Comparison of ENCODE assay signal across 19 cellular contexts in the genomic region with DNA sequence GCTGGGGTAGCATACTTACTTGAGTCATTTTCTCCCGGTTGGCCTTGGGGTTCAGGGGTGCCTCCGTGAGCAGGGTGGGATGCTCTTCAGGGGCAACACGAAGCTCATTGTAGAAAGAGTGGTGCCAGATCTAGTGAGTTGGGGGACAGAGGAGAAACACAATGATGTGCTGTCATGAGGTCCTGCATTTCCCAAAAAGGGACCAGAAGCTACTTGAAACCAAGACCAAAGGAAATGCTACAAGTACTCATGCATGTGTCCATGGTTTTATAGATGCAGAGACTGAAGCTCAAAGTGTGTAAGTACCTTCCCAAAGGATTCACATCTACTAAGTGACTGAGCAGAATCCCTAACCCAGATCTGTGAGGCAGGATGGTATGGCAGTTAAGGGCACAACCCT. TPM values are rescaled to one million over a fixed set of nuclear protein-coding genes. Genes with fewer than 3 reads are reported as not detected.
DNase-seq lines count a peak whose midpoint lies in the region; ATAC-seq and TF ChIP-seq lines count a peak whose summit lies in the region.
"Had no signal": no experiment of that assay in that cellular context is flagged by ENCODE, and none has a peak within 500 bp of the region (broad histone marks: within the 10 kb centered on the region; RNA-seq: fewer than 3 reads in every experiment).

No MANE protein-coding gene starts in this region.

- no peak overlapping the region for H2AFZ ChIP-seq in osteoblast (ENCODE audit: low read length)

- peaks cover 96 to 99% of the 10 kb centered on the region in 2 donors for H3K36me3 ChIP-seq in ascending aorta
- peaks cover 34 to 98% of the 10 kb centered on the region in 2 donors for H3K36me3 ChIP-seq in gastroesophageal sphincter
- H3K36me3 ChIP-seq in stomach smooth muscle (ENCODE audit: control insufficient read depth in 2 of 2, insufficient read depth in 2 of 2, low read length in 2 of 2) = peaks cover 86 to 93% of the 10 kb centered on the region in 2 donors
- peaks cover 69% of the 10 kb centered on the region for H3K36me3 ChIP-seq in osteoblast (ENCODE audit: insufficient read depth, low read length)

- H3K27me3 ChIP-seq in ascending aorta (no peaks in the 10 kb centered on the region), gastroesophageal sphincter (no peaks in the 10 kb centered on the region), stomach smooth muscle (ENCODE audit: control insufficient read depth in 1 of 2, insufficient read depth in 2 of 2, low read length in 2 of 2) (no peaks in the 10 kb centered on the region), osteoblast (ENCODE audit: insufficient read depth, low read length) (no peaks in the 10 kb centered on the region)

- ATAC-seq in gastroesophageal sphincter = no peak
- no peak for ATAC-seq in HG03571 (IDR thresholded peaks at IDR 0.05; ENCODE audit: unreplicated experiment)
- ATAC-seq: CD8-positive, alpha-beta T cell; HCT116; Panc1 had no signal

- no peak for TF ChIP-seq POLR2A in gastroesophageal sphincter (IDR thresholded peaks at IDR 0.05)

- H3K4me1 ChIP-seq in ascending aorta = peaks cover 24 to 48% of the 10 kb centered on the region in 2 donors
- H3K4me1 ChIP-seq in gastroesophageal sphincter = peaks cover 4 to 97% (median 33%) of the 10 kb centered on the region in 3 donors
- peaks cover 69% of the 10 kb centered on the region for H3K4me1 ChIP-seq in stomach smooth muscle (ENCODE audit: control insufficient read depth, insufficient read depth, low read length)
- H3K4me1 ChIP-seq in osteoblast (ENCODE audit: insufficient read depth, low read length) = peaks cover 6% of the 10 kb centered on the region

- H3K79me2 ChIP-seq in osteoblast (ENCODE audit: insufficient read depth, low read length) = peaks cover 10% of the 10 kb centered on the region

- no peak for TF ChIP-seq CTCF in ascending aorta (IDR thresholded peaks at IDR 0.05)
- TF ChIP-seq CTCF in gastroesophageal sphincter (IDR thresholded peaks at IDR 0.05) = no peak
- no peak for TF ChIP-seq CTCF in osteoblast (IDR thresholded peaks at IDR 0.05; ENCODE audit: extremely low read depth, low read depth, low read length)

- WGBS in gastroesophageal sphincter (ENCODE audit: low coverage in 1 of 2), 2 donors = 39% methylated on average over 3 of the region's 3 CpGs; no CpG with 5 or more reads in 1 of the 2 donors

- no peak for TF ChIP-seq EP300 in gastroesophageal sphincter (IDR thresholded peaks at IDR 0.05)

- intact Hi-C loops in ascending aorta (cut with DNase I) = no loop called here

- H3K9me3 ChIP-seq in ascending aorta = no peaks in the 10 kb centered on the region
- no peaks in the 10 kb centered on the region for H3K9me3 ChIP-seq in gastroesophageal sphincter
- no peaks in the 10 kb centered on the region for H3K9me3 ChIP-seq in stomach smooth muscle (ENCODE audit: control insufficient read depth in 2 of 2, low read length in 2 of 2)
- no peaks in the 10 kb centered on the region for H3K9me3 ChIP-seq in osteoblast (ENCODE audit: low read depth, low read length)

- DNase-seq in ascending aorta (ENCODE audit: low spot score in 2 of 2) = no peak
- DNase-seq in activated T-cell treated with anti-CD3 and anti-CD28 coated beads, Interleukin-2, amount 50 U/mL, for 1 hour = no peak
- no peak for DNase-seq in osteoblast (ENCODE audit: insufficient read length, low spot score, missing footprints)
- no peak for DNase-seq in NCI-H146 treated with DMSO at 0.1 percent for 48 hours (lab: John Stamatoyannopoulos, UW; ENCODE audit: unreplicated experiment)
- DNase-seq: C1 segment of cervical spinal cord; CD8-positive, alpha-beta T cell; KBM-7; NCI-H1105 treated with DMSO at 0.1 percent for 48 hours; NCI-H1694 treated with DMSO at 0.1 percent for 48 hours; NCI-H2081 treated with DMSO at 0.1 percent for 48 hours; NCI-H2171 treated with DMSO at 0.1 percent for 48 hours; NCI-H524 treated with DMSO at 0.1 percent for 48 hours; NCI-H82; SIG-M5 had no signal

- H3K27ac ChIP-seq in ascending aorta = peak overlapping the region; percentile 56 to 66
- H3K27ac ChIP-seq in gastroesophageal sphincter = peak overlapping the region; percentile 61 to 94 (median 82)
- H3K27ac ChIP-seq in stomach smooth muscle (ENCODE audit: low read length) = peak overlapping the region; percentile 79
- H3K27ac ChIP-seq in osteoblast (ENCODE audit: low read depth, low read length) = no peak overlapping the region

- no peak overlapping the region for H3K4me2 ChIP-seq in osteoblast (ENCODE audit: insufficient read depth, low read length)

- H4K20me1 ChIP-seq in osteoblast (ENCODE audit: insufficient read depth, low read length) = no peaks in the 10 kb centered on the region

- H3K9ac ChIP-seq in stomach smooth muscle (ENCODE audit: low read length in 2 of 2) = peak overlapping the region; percentile 30 to 68

- H3K4me3 ChIP-seq in ascending aorta = peak overlapping the region; percentile 16 to 84
- peak overlapping the region in 1 of 2 donors; percentile 7 for H3K4me3 ChIP-seq in gastroesophageal sphincter
- H3K4me3 ChIP-seq in stomach smooth muscle (ENCODE audit: low read length in 2 of 2) = peak overlapping the region; percentile 33 to 40
- H3K4me3 ChIP-seq in osteoblast (ENCODE audit: insufficient read depth, low read length) = no peak overlapping the region

RNA-seq across cellular contexts. Expression of gene ACTA2, which starts 8.8 kb away (rescaled TPM):
- total RNA-seq in ascending aorta = 5,316 TPM
- 1,000 to 10,000 TPM; 5,887 to 9,086 (median 7,887) TPM for total RNA-seq in gastroesophageal sphincter
- total RNA-seq in osteoblast = 501 and 855 TPM in 2 replicates

RNA-seq across cellular contexts. Expression of gene FAS, which starts 46.8 kb away (rescaled TPM):
- total RNA-seq in ascending aorta (10.5 TPM), gastroesophageal sphincter (10 to 100 TPM; 15.0 to 27.5 (median 19.6) TPM), osteoblast (49.6 and 62.5 TPM in 2 replicates)
